14 cellular contexts compared by ENCODE assay signal in the genomic region with DNA sequence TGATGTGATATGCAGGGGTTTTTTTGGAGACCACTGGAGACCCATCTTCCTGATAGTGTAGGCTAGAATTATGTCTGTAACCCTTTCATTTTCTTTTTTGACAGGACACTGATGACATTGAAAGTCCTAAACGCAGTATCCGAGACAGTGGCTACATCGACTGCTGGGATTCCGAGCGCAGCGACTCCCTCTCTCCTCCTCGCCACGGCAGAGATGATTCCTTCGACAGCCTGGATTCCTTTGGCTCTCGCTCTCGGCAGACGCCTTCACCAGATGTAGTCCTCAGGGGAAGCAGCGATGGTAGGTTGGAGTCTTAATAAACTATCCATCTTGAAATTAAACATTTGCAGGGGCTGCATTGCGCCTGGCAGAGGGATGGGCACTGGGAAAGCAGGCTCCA.
DNase-seq lines count a peak whose midpoint lies in the region; ATAC-seq and TF ChIP-seq lines count a peak whose summit lies in the region.
"Had no signal": no experiment of that assay in that cellular context is flagged by ENCODE, and none has a peak within 500 bp of the region (broad histone marks: within the 10 kb centered on the region; RNA-seq: fewer than 3 reads in every experiment).

No MANE protein-coding gene starts in this region.

- peaks cover 0 to 51% (median 30%) of the 10 kb centered on the region in 4 donors for H3K4me1 ChIP-seq in sigmoid colon

- in situ Hi-C loops in brain microvascular endothelial cell (cut with HindIII; ENCODE audit: low pct_ligation_motif_present, low sequenced_read_pairs) = no loop called here

- ATAC-seq in stimulated activated naive CD8-positive, alpha-beta T cell treated with anti-CD3 and anti-CD28 coated beads, Interleukin-15, amount 100 ng/mL, for 72 hours = no peak

- H3K27ac ChIP-seq in brain microvascular endothelial cell (no peak overlapping the region), sigmoid colon (peak overlapping the region; percentile 69 to 86 (median 80))
- H3K27ac ChIP-seq: Peyer's patch had no signal

- no peak overlapping the region for H3K27ac Mint-ChIP-seq in stimulated activated naive CD8-positive, alpha-beta T cell treated with anti-CD3 and anti-CD28 coated beads, Interleukin-15, amount 100 ng/mL, for 72 hours
- H3K27ac Mint-ChIP-seq: CD4-positive, alpha-beta memory T cell had no signal

- no peaks in the 10 kb centered on the region for H3K4me1 Mint-ChIP-seq in stimulated activated naive CD8-positive, alpha-beta T cell treated with anti-CD3 and anti-CD28 coated beads, Interleukin-15, amount 100 ng/mL, for 72 hours
- H3K4me1 Mint-ChIP-seq: CD4-positive, alpha-beta memory T cell; central memory CD8-positive, alpha-beta T cell had no signal

- TF ChIP-seq CTCF in brain microvascular endothelial cell (IDR thresholded peaks at IDR 0.05; ENCODE audit: low read depth, low read length, missing control alignments) (no peak), sigmoid colon (IDR thresholded peaks at IDR 0.05) (no peak)

- TF ChIP-seq EP300 in sigmoid colon (IDR thresholded peaks at IDR 0.05) = no peak

- no peaks in the 10 kb centered on the region for H3K9me3 ChIP-seq in sigmoid colon
- H3K9me3 ChIP-seq: Peyer's patch had no signal

- H3K36me3 ChIP-seq in brain microvascular endothelial cell (replicated peaks) (no peaks in the 10 kb centered on the region), sigmoid colon (no peaks in the 10 kb centered on the region)
- H3K36me3 ChIP-seq: Peyer's patch had no signal

- H3K4me3 ChIP-seq in brain microvascular endothelial cell (ENCODE audit: low read depth, low read length) (peak overlapping the region; percentile 6), sigmoid colon (peak overlapping the region; percentile 7 to 42 (median 36))
- H3K4me3 ChIP-seq: lung had no signal

- no peaks in the 10 kb centered on the region for H3K9me3 Mint-ChIP-seq in stimulated activated naive CD8-positive, alpha-beta T cell treated with anti-CD3 and anti-CD28 coated beads, Interleukin-15, amount 100 ng/mL, for 72 hours
- H3K9me3 Mint-ChIP-seq: central memory CD8-positive, alpha-beta T cell had no signal

- no peak for TF ChIP-seq POLR2A in sigmoid colon (IDR thresholded peaks at IDR 0.05)

- no peak overlapping the region for H3K4me3 Mint-ChIP-seq in stimulated activated naive CD8-positive, alpha-beta T cell treated with anti-CD3 and anti-CD28 coated beads, Interleukin-15, amount 100 ng/mL, for 72 hours
- H3K4me3 Mint-ChIP-seq: CD4-positive, alpha-beta memory T cell; central memory CD8-positive, alpha-beta T cell had no signal

- peaks cover 7% of the 10 kb centered on the region for H3K27me3 Mint-ChIP-seq in stimulated activated naive CD8-positive, alpha-beta T cell treated with anti-CD3 and anti-CD28 coated beads, Interleukin-15, amount 100 ng/mL, for 72 hours
- H3K27me3 Mint-ChIP-seq: central memory CD8-positive, alpha-beta T cell had no signal

- intact Hi-C loops in sigmoid colon (cut with DNase I) = loop anchor here (2.0 to 5.0 kb wide), 2 partner anchors 71 to 251 kb away; no protein-coding TSS in a partner anchor

- WGBS in sigmoid colon, 2 donors = 54 to 64% methylated on average over 14 of the region's 14 CpGs

- peak; percentile 54 for DNase-seq in EH (ENCODE audit: low read depth)
- no peak for DNase-seq in brain microvascular endothelial cell
- DNase-seq in kidney tubule cell (ENCODE audit: low spot score) = peak; percentile 18
- no peak for DNase-seq in sigmoid colon
- DNase-seq in foreskin melanocyte = no peak
- no peak for DNase-seq in stimulated activated naive CD8-positive, alpha-beta T cell treated with anti-CD3 and anti-CD28 coated beads, Interleukin-15, amount 100 ng/mL, for 72 hours
- DNase-seq in SK-N-DZ (ENCODE audit: low spot score) = no peak
- DNase-seq in effector CD8-positive, alpha-beta T cell (lab: John Stamatoyannopoulos, UW) = no peak
- DNase-seq: CD4-positive, alpha-beta memory T cell; GOT3; NCI-H2171; Peyer's patch had no signal

- H3K27me3 ChIP-seq in brain microvascular endothelial cell (replicated peaks) (peaks cover 25% of the 10 kb centered on the region), sigmoid colon (no peaks in the 10 kb centered on the region)
- H3K27me3 ChIP-seq: Peyer's patch had no signal

Comparison
In these comparisons a context has a peak if more than half of its experiments do, and no peak if none do; other contexts are left out.
1. DNase-seq: peak in EH (single experiment) and kidney tubule cell (single experiment); none in brain microvascular endothelial cell (single experiment), sigmoid colon (single experiment), foreskin melanocyte (single experiment), stimulated activated naive CD8-positive, alpha-beta T cell treated with anti-CD3 and anti-CD28 coated beads, Interleukin-15, amount 100 ng/mL, for 72 hours (0 of 2), SK-N-DZ (single experiment) and effector CD8-positive, alpha-beta T cell (single experiment).